ENCODE assay signal across 1 cellular context in genomic region chr20:58497076-58497665, GRCh38.
TF ChIP-seq lines count a peak whose summit lies in the region.

No MANE protein-coding gene starts in this region.

TF ChIP-seq in H1, 55 proteins besides CTCF, POLR2A, EP300 and RAD21 (continued from another document):
- TF ChIP-seq CHD1 (IDR thresholded peaks at IDR 0.05; ENCODE audit: low read depth, low read length) (no peak), TAF1 (IDR thresholded peaks at IDR 0.05; ENCODE audit: low read depth, low read length) (no peak), RNF2 (IDR thresholded peaks at IDR 0.05; ENCODE audit: borderline replicate concordance, low read depth, low read length, missing control alignments, poor library complexity, severe bottlenecking) (no peak), FOSL1 (IDR thresholded peaks at IDR 0.05; ENCODE audit: insufficient read depth, low read depth, low read length) (no peak)
